Comparison of ENCODE assay signal across 8 cellular contexts in the genomic region with DNA sequence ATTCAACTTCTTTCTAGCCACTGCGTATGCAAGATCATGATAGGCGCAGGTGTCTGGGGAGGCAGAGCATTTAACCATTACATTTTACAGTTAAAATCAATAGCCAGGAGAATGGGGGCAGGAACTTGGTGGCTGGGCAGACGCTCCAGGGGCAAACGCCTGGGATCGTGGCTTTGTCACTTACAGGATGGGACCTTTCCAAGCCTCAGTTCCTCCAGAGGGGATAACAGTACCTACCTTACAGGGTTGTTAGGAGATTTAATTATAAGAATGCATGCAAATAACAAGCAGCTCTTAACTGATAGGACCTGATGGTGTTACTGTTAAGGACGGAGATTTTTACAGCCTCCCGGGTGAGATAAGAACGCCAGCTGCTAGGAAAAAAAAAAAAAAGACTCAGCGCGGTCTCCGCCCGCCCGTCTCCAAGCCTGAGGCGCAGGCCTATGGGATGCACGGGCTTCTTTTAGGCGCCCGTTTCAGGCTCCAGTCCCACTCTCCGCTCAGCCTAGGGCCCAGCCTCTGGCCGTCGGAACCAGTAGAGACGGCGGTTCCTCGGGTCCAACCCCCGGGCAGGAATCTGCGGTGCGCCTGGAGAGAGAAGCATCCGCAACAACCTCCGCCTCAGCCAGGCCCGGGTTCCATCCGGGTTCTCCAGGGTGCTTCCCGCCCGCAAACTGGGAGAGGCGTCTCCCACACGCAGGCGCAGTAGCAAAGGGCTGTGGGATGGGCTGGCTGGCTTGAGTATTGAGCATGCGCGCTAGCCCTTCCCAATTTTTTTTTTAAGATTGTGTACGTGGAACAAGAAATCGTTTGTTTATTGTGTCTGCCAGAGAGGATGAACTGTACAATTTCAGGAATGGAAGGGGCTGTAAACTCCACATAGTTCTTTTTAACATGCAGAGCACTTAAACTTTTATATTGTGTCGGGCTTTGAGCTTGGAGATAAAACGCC. TPM values are rescaled to one million over a fixed set of nuclear protein-coding genes. Genes with fewer than 3 reads are reported as not detected.
A peak's percentile ranks its signal among the peaks of the same experiment; 100 is the strongest.
DNase-seq lines count a peak whose midpoint lies in the region; ATAC-seq, FAIRE-seq and TF ChIP-seq lines count a peak whose summit lies in the region.

Gene FAM200C, minus strand, starts transcription at position 653 of the 952 bp plus-strand sequence. CDS start 4,564 bp downstream, outside the sequence.

- peak within 1 kb of the TSS; percentile 90 for H3K27ac ChIP-seq in angular gyrus (ENCODE audit: low read depth, low read length)
- H3K27ac ChIP-seq in right atrium auricular region, result peak within 1 kb of the TSS; percentile 87 to 93
- H3K27ac ChIP-seq in psoas muscle, result peak within 1 kb of the TSS; percentile 84

- H3K27me3 ChIP-seq in right atrium auricular region, result no peaks in the 10 kb centered on the region
- H3K27me3 ChIP-seq in psoas muscle (ENCODE audit: insufficient read depth in 3 of 3, low read length in 2 of 3), result no peaks in the 10 kb centered on the region

- DNase-seq in NCI-H1694 (lab: John Stamatoyannopoulos, UW), result peak; percentile 77
- DNase-seq in T-helper 1 cell, result peak; percentile 38 to 77 (median 52)
- DNase-seq in right atrium auricular region (ENCODE audit: low spot score), result peak; percentile 87
- peak; percentile 93 to 96 for DNase-seq in psoas muscle
- DNase-seq in urothelium cell line (ENCODE audit: low spot score), result peak; percentile 99

- peak in 1 of 2 donors; percentile 14 for TF ChIP-seq CTCF in right atrium auricular region (IDR thresholded peaks at IDR 0.05)
- no peak for TF ChIP-seq CTCF in psoas muscle (IDR thresholded peaks at IDR 0.05)

- H3K36me3 ChIP-seq in right atrium auricular region (peaks cover 32% of the 10 kb centered on the region), psoas muscle (ENCODE audit: insufficient read depth in 1 of 2, low read depth in 1 of 2) (peaks cover 3 to 34% of the 10 kb centered on the region in 2 donors)

- ATAC-seq in GM18499 (IDR thresholded peaks at IDR 0.05; ENCODE audit: insufficient read depth, unreplicated experiment) (peak; percentile 48), HG02938 (IDR thresholded peaks at IDR 0.05; ENCODE audit: unreplicated experiment) (peak; percentile 74), psoas muscle (peak; percentile 96 to 99 (median 98))

- intact Hi-C loops in psoas muscle (cut with DNase I), result loop anchor here (1.0 to 10.0 kb wide), 4 partner anchors 19 to 1125 kb away; partner anchors contain the start of gene SLU7 (in 1 of the 2)

- FAIRE-seq in urothelium cell line (lab: Jason Lieb, UNC), result no peak

- WGBS in psoas muscle, 3 donors, result 1% methylated on average over 41 of the region's 41 CpGs

- H3K9me3 ChIP-seq in right atrium auricular region (no peaks in the 10 kb centered on the region), psoas muscle (no peaks in the 10 kb centered on the region)

- peaks cover 0 to 24% of the 10 kb centered on the region in 2 donors for H3K4me1 ChIP-seq in right atrium auricular region
- peaks cover 24% of the 10 kb centered on the region for H3K4me1 ChIP-seq in psoas muscle

- H3K4me3 ChIP-seq in right atrium auricular region (peak within 1 kb of the TSS; percentile 73 to 84), psoas muscle (peak within 1 kb of the TSS; percentile 86)

RNA-seq across cellular contexts. Expression of gene FAM200C, which starts in this region (rescaled TPM):
- total RNA-seq in right atrium auricular region (1 to 10 TPM; 3.3 to 4.2 TPM), psoas muscle (1 to 10 TPM in 3 of 4 donors, under 1 TPM in 1; 0.54 to 3.3 (median 1.2) TPM)
- polyA plus RNA-seq in psoas muscle, result 1 to 10 TPM; 1.3 to 8.5 (median 1.4) TPM

Comparison
In these comparisons a context has a peak if more than half of its experiments do, and no peak if none do; other contexts are left out.
1. Peak in every context shown above with its lines: DNase-seq, ATAC-seq, H3K4me3 ChIP-seq and H3K27ac ChIP-seq.
2. ATAC-seq: peak in every context shown above with its lines; median percentile 98 in psoas muscle; 74 in HG02938; 48 in GM18499.